In genomic region chr10:130190065-130190736, GRCh38 we compare ENCODE assay signal across 8 cellular contexts. TPM values are rescaled to one million over a fixed set of nuclear protein-coding genes. Genes with fewer than 3 reads are reported as not detected.
A peak's percentile ranks its signal among the peaks of the same experiment; 100 is the strongest.
DNase-seq lines count a peak whose midpoint lies in the region; ATAC-seq and TF ChIP-seq lines count a peak whose summit lies in the region.

No MANE protein-coding gene starts in this region.

- TF ChIP-seq CTCF in Panc1 (IDR thresholded peaks at IDR 0.05), result peak; percentile 100
- peak; percentile 100 for TF ChIP-seq CTCF in nephron (IDR thresholded peaks at IDR 0.05; ENCODE audit: unreplicated experiment in 3 of 3)

- DNase-seq in COLO829 (ENCODE audit: low spot score), result peak; percentile 48
- peak; percentile 43 for DNase-seq in Panc1 (ENCODE audit: low read depth, low spot score)
- peak; percentile 72 for DNase-seq in fibroblast of the conjunctiva (ENCODE audit: low read depth)
- DNase-seq in stimulated activated naive B cell treated with anti-CD40 and anti-IgM and Interleukin-4, amounts not matched to agents 10 μg/mL and 1 μg/mL and 100 μg/mL, for 72 hours, result peak; percentile 77

- peaks cover 10% of the 10 kb centered on the region for H3K36me3 Mint-ChIP-seq in activated T-helper 17 cell treated with anti-CD3 and anti-CD28 coated beads, Interleukin-2, amount 50 U/mL, for 72 hours (ENCODE audit: low read depth)
- peaks cover 11% of the 10 kb centered on the region for H3K36me3 Mint-ChIP-seq in nephron (ENCODE audit: low read depth)
- peaks cover 26 to 46% of the 10 kb centered on the region in 2 donors for H3K36me3 Mint-ChIP-seq in stimulated activated naive B cell treated with anti-CD40 and anti-IgM and Interleukin-4, amounts not matched to agents 10 μg/mL and 1 μg/mL and 100 μg/mL, for 72 hours

- H3K27me3 ChIP-seq in Panc1 (ENCODE audit: control insufficient read depth, insufficient read depth, low read length), result no peaks in the 10 kb centered on the region

- H3K36me3 ChIP-seq in Panc1 (ENCODE audit: control insufficient read depth, insufficient read depth, low read length), result no peaks in the 10 kb centered on the region; the same call in 1 of the 2 replicates

- H3K4me3 Mint-ChIP-seq in activated T-helper 17 cell treated with anti-CD3 and anti-CD28 coated beads, Interleukin-2, amount 50 U/mL, for 72 hours, result no peak overlapping the region
- H3K4me3 Mint-ChIP-seq in nephron, result peak overlapping the region in 1 of 3 experiments; percentile 50
- H3K4me3 Mint-ChIP-seq in stimulated activated naive B cell treated with anti-CD40 and anti-IgM and Interleukin-4, amounts not matched to agents 10 μg/mL and 1 μg/mL and 100 μg/mL, for 72 hours, result peak overlapping the region; percentile 53 to 57

- CTCF ChIA-PET in Panc1 (lab: Charles Lee), result no interaction called here

- H3K27me3 Mint-ChIP-seq in activated T-helper 17 cell treated with anti-CD3 and anti-CD28 coated beads, Interleukin-2, amount 50 U/mL, for 72 hours, result no peaks in the 10 kb centered on the region
- H3K27me3 Mint-ChIP-seq in nephron (ENCODE audit: low read depth), result peaks cover 7% of the 10 kb centered on the region
- H3K27me3 Mint-ChIP-seq in stimulated activated naive B cell treated with anti-CD40 and anti-IgM and Interleukin-4, amounts not matched to agents 10 μg/mL and 1 μg/mL and 100 μg/mL, for 72 hours, result peaks cover 15 to 24% of the 10 kb centered on the region in 2 donors

- H3K27ac Mint-ChIP-seq in activated T-helper 17 cell treated with anti-CD3 and anti-CD28 coated beads, Interleukin-2, amount 50 U/mL, for 72 hours, result no peak overlapping the region
- H3K27ac Mint-ChIP-seq in nephron, result no peak overlapping the region
- H3K27ac Mint-ChIP-seq in stimulated activated naive B cell treated with anti-CD40 and anti-IgM and Interleukin-4, amounts not matched to agents 10 μg/mL and 1 μg/mL and 100 μg/mL, for 72 hours, result peak overlapping the region; percentile 67

- no peaks in the 10 kb centered on the region for H3K9me3 ChIP-seq in Panc1 (ENCODE audit: control insufficient read depth, insufficient read depth, low read depth, low read length)

- in situ Hi-C loops in Panc1 (cut with HindIII; ENCODE audit: low pct_unique_long_range_greater_than_20kb, low sequenced_read_pairs), result no loop called here

- intact Hi-C loops in Panc1 (cut with micrococcal nuclease; ENCODE audit: unreplicated experiment), result loop anchor here (10.0 kb wide), 1 partner anchor 1685 kb away; no protein-coding TSS in a partner anchor

- no peaks in the 10 kb centered on the region for H3K9me3 Mint-ChIP-seq in activated T-helper 17 cell treated with anti-CD3 and anti-CD28 coated beads, Interleukin-2, amount 50 U/mL, for 72 hours
- H3K9me3 Mint-ChIP-seq in nephron, result no peaks in the 10 kb centered on the region
- H3K9me3 Mint-ChIP-seq in stimulated activated naive B cell treated with anti-CD40 and anti-IgM and Interleukin-4, amounts not matched to agents 10 μg/mL and 1 μg/mL and 100 μg/mL, for 72 hours, result peaks cover 0 to 2% of the 10 kb centered on the region in 2 donors

- H3K4me1 ChIP-seq in Panc1 (ENCODE audit: control insufficient read depth, insufficient read depth, low read length), result no peaks in the 10 kb centered on the region; the same call in 1 of the 2 replicates

- no peak overlapping the region for H3K27ac ChIP-seq in Panc1 (ENCODE audit: low read length)

- POLR2A ChIA-PET in Panc1 (lab: Charles Lee), result no interaction called here

- H3K4me1 Mint-ChIP-seq in activated T-helper 17 cell treated with anti-CD3 and anti-CD28 coated beads, Interleukin-2, amount 50 U/mL, for 72 hours, result no peaks in the 10 kb centered on the region
- H3K4me1 Mint-ChIP-seq in nephron, result peaks cover 7% of the 10 kb centered on the region
- H3K4me1 Mint-ChIP-seq in stimulated activated naive B cell treated with anti-CD40 and anti-IgM and Interleukin-4, amounts not matched to agents 10 μg/mL and 1 μg/mL and 100 μg/mL, for 72 hours, result peaks cover 13 to 17% of the 10 kb centered on the region in 2 donors

- peak overlapping the region; percentile 37 to 41 for H3K4me3 ChIP-seq in Panc1 (ENCODE audit: low read depth in 2 of 2, low read length in 2 of 2)

- peak; percentile 89 for ATAC-seq in GM19463 (IDR thresholded peaks at IDR 0.05; ENCODE audit: unreplicated experiment)
- peak; percentile 83 for ATAC-seq in HG03571 (IDR thresholded peaks at IDR 0.05; ENCODE audit: unreplicated experiment)
- peak; percentile 92 for ATAC-seq in Panc1
- ATAC-seq in activated T-helper 17 cell treated with anti-CD3 and anti-CD28 coated beads, Interleukin-2, amount 50 U/mL, for 72 hours (replicated peaks), result peak; percentile 93
- peak; percentile 85 for ATAC-seq in stimulated activated naive B cell treated with anti-CD40 and anti-IgM and Interleukin-4, amounts not matched to agents 10 μg/mL and 1 μg/mL and 100 μg/mL, for 72 hours (replicated peaks)

- BruUV-seq in Panc1 (replicated peaks; lab: Mats Ljungman, UMichigan), result no TSS peak

RNA-seq across cellular contexts. Expression of gene GLRX3, which starts 54.0 kb away (rescaled TPM):
- 188 TPM for total RNA-seq in Panc1 (2021; ENCODE audit: unreplicated experiment)
- polyA plus RNA-seq in Panc1 (2012; ENCODE audit: insufficient read length), result 113 TPM
- 100 to 1,000 TPM in 1 of 2 donors, 10 to 100 TPM in 1; 66.7 to 112 TPM for total RNA-seq in activated T-helper 17 cell treated with anti-CD3 and anti-CD28 coated beads, Interleukin-2, amount 50 U/mL, for 72 hours
